ENCODE assay signal across 18 cellular contexts in genomic region chr17:49984776-49985175, GRCh38. TPM values are rescaled to one million over a fixed set of nuclear protein-coding genes. Genes with fewer than 3 reads are reported as not detected.
A peak's percentile ranks its signal among the peaks of the same experiment; 100 is the strongest.
DNase-seq lines count a peak whose midpoint lies in the region; ATAC-seq, FAIRE-seq and TF ChIP-seq lines count a peak whose summit lies in the region.
"Had no signal": no experiment of that assay in that cellular context is flagged by ENCODE, and none has a peak within 500 bp of the region (broad histone marks: within the 10 kb centered on the region; RNA-seq: fewer than 3 reads in every experiment).

No MANE protein-coding gene starts in this region.

- no peak overlapping the region for H3K4me3 ChIP-seq in BLaER1
- H3K4me3 ChIP-seq in spleen: no peak overlapping the region

- no peak overlapping the region for H3K9ac ChIP-seq in BLaER1

- ATAC-seq in left colon (no peak), HG03432 (IDR thresholded peaks at IDR 0.05; ENCODE audit: unreplicated experiment) (no peak), GM19351 (IDR thresholded peaks at IDR 0.05; ENCODE audit: unreplicated experiment) (no peak)
- ATAC-seq: HCT116 had no signal

- no peaks in the 10 kb centered on the region; the same call in 1 of the 2 replicates for H4K20me1 ChIP-seq in BLaER1

- H3K4me3 Mint-ChIP-seq in chondrocyte (ENCODE audit: unreplicated experiment): no peak overlapping the region
- H3K4me3 Mint-ChIP-seq: CD4-positive, alpha-beta memory T cell had no signal

- H3K4me1 Mint-ChIP-seq in chondrocyte (ENCODE audit: low read depth): peaks cover 7% of the 10 kb centered on the region
- H3K4me1 Mint-ChIP-seq: CD4-positive, alpha-beta memory T cell had no signal

- no peaks in the 10 kb centered on the region for H3K36me3 Mint-ChIP-seq in chondrocyte (ENCODE audit: low read depth)
- H3K36me3 Mint-ChIP-seq: CD4-positive, alpha-beta memory T cell had no signal

- no peaks in the 10 kb centered on the region for H3K27me3 ChIP-seq in BLaER1
- H3K27me3 ChIP-seq in spleen (replicated peaks in 1 of 7): peaks cover 0 to 96% (median 27%) of the 10 kb centered on the region in 7 donors

- H3K4me1 ChIP-seq in BLaER1 (peaks cover 54% of the 10 kb centered on the region), spleen (peaks cover 0 to 7% (median 0%) of the 10 kb centered on the region in 6 donors)

- H3K36me3 ChIP-seq in BLaER1: no peaks in the 10 kb centered on the region
- no peaks in the 10 kb centered on the region for H3K36me3 ChIP-seq in spleen

- no peak for TF ChIP-seq POLR2A in spleen (IDR thresholded peaks at IDR 0.05)

- H3K27me3 Mint-ChIP-seq in chondrocyte (ENCODE audit: low read depth): peaks cover 41% of the 10 kb centered on the region

- DNase-seq in HTR-8/SVneo (ENCODE audit: insufficient read length, low spot score): no peak
- DNase-seq in chondrocyte (ENCODE audit: low spot score): peak; percentile 5
- DNase-seq in spleen: peak; percentile 13
- no peak for DNase-seq in left colon
- DNase-seq: CD4-positive, alpha-beta memory T cell; DMS153; DMS79 treated with DMSO at 0.1 percent for 48 hours; EL; GOT3 had no signal

- peaks cover 5% of the 10 kb centered on the region for H3K9me3 Mint-ChIP-seq in chondrocyte (ENCODE audit: low read depth)
- H3K9me3 Mint-ChIP-seq: CD4-positive, alpha-beta memory T cell had no signal

- TF ChIP-seq CTCF in chondrocyte (IDR thresholded peaks at IDR 0.05) (no peak), spleen (IDR thresholded peaks at IDR 0.05 in 8 of 11, conservative IDR thresholded peaks at IDR 0.05 in 3 of 11) (no peak)

- H3K27ac ChIP-seq in BLaER1: no peak overlapping the region
- H3K27ac ChIP-seq in spleen: no peak overlapping the region
- H3K27ac ChIP-seq: C4-2B had no signal

- H3K4me2 ChIP-seq in BLaER1: peak overlapping the region; percentile 75

- H3K9me3 ChIP-seq in BLaER1 (no peaks in the 10 kb centered on the region), spleen (no peaks in the 10 kb centered on the region)

- 35 to 71% (median 58%) methylated on average over 2 of the region's 2 CpGs for WGBS in spleen, 5 donors

- FAIRE-seq in HTR-8/SVneo (lab: Jason Lieb, UNC): peak; percentile 28
- FAIRE-seq: D721Med, G401.6, GM12891 had no signal

- H3K27ac Mint-ChIP-seq in chondrocyte (ENCODE audit: unreplicated experiment): no peak overlapping the region
- H3K27ac Mint-ChIP-seq: CD4-positive, alpha-beta memory T cell had no signal

- intact Hi-C loops in spleen (cut with DNase I; ENCODE audit: low total_unique reads): no loop called here
- intact Hi-C loops in left colon (cut with DNase I, micrococcal nuclease): no loop called here

RNA-seq across cellular contexts. Expression of gene DLX3, which starts 10.2 kb away (rescaled TPM):
- total RNA-seq in chondrocyte (0.10 TPM in 1 of 3 replicates, not detected in the others), spleen (not detected), left colon (not detected)
- under 1 TPM in 1 of 3 donors, not detected in 2; 0.02 TPM for polyA plus RNA-seq in spleen
- total RNA-seq: CD4-positive, alpha-beta memory T cell; HT-29 had no signal
- polyA plus RNA-seq: CD4-positive, alpha-beta memory T cell had no signal

RNA-seq across cellular contexts. Expression of gene DLX4, which starts 15.8 kb away (rescaled TPM):
- total RNA-seq in chondrocyte: 0.12 TPM in 1 of 3 replicates, not detected in the others
- 1 to 10 TPM in 1 of 7 donors, under 1 TPM in 4, not detected in 2; 0.23 to 1.1 (median 0.57) TPM for total RNA-seq in spleen
- under 1 TPM; 0.09 to 0.29 (median 0.22) TPM for polyA plus RNA-seq in spleen
- total RNA-seq in left colon: under 1 TPM in 1 of 2 donors, not detected in 1; 0.20 TPM

Comparison
In these comparisons a context has a peak if more than half of its experiments do, and no peak if none do; other contexts are left out.
1. DNase-seq: peak in chondrocyte (single experiment) and spleen (single experiment); none in HTR-8/SVneo (single experiment) and left colon (0 of 2).